18 cellular contexts compared by ENCODE assay signal in genomic region chr10:35353805-35354204, GRCh38. TPM values are rescaled to one million over a fixed set of nuclear protein-coding genes. Genes with fewer than 3 reads are reported as not detected.
A peak's percentile ranks its signal among the peaks of the same experiment; 100 is the strongest.
DNase-seq lines count a peak whose midpoint lies in the region; ATAC-seq and TF ChIP-seq lines count a peak whose summit lies in the region.
"Had no signal": no experiment of that assay in that cellular context is flagged by ENCODE, and none has a peak within 500 bp of the region (broad histone marks: within the 10 kb centered on the region; RNA-seq: fewer than 3 reads in every experiment).

No MANE protein-coding gene starts in this region.

- peaks cover 12% of the 10 kb centered on the region for H3K4me1 ChIP-seq in foreskin keratinocyte

- intact Hi-C loops in head of caudate nucleus (cut with DNase I), result no loop called here

- H3K27me3 ChIP-seq in foreskin keratinocyte, result no peaks in the 10 kb centered on the region
- H3K27me3 ChIP-seq: gastroesophageal sphincter, left lung had no signal

- peak; percentile 43 for ATAC-seq in GM18499 (IDR thresholded peaks at IDR 0.05; ENCODE audit: insufficient read depth, unreplicated experiment)
- peak; percentile 40 for ATAC-seq in GM21515 (IDR thresholded peaks at IDR 0.05; ENCODE audit: unreplicated experiment)
- ATAC-seq in HG03432 (IDR thresholded peaks at IDR 0.05; ENCODE audit: unreplicated experiment), result peak; percentile 68
- ATAC-seq in foreskin keratinocyte, result peak; percentile 88
- no peak for ATAC-seq in GM21528 (IDR thresholded peaks at IDR 0.05; ENCODE audit: low FRiP score, unreplicated experiment)
- ATAC-seq: gastroesophageal sphincter, left lung had no signal

- DNase-seq in foreskin keratinocyte (peak in 1 of 2 donors; percentile 62), islet precursor cell (no peak), head of caudate nucleus (no peak)
- DNase-seq in activated effector memory CD4-positive, alpha-beta T cell treated with Interleukin-2 at 50 U/mL for 16 hours, result no peak
- DNase-seq: activated CD4-positive, alpha-beta T cell treated with anti-CD3 and anti-CD28 coated beads, Interleukin-2, amount 50 U/mL, for 1 hour; activated naive CD4-positive, alpha-beta T cell treated with anti-CD3 and anti-CD28 coated beads, Interleukin-2, amount 50 U/mL, for 16 hours; cortex of kidney; GF-D8; IMR-90; left lung; NCI-H187; stimulated activated naive CD4-positive, alpha-beta T cell treated with Interleukin-2 at 50 U/mL for 16 hours had no signal

- H3K27ac ChIP-seq in foreskin keratinocyte, result no peak overlapping the region
- H3K27ac ChIP-seq: C4-2B, gastroesophageal sphincter, left lung had no signal

- TF ChIP-seq CTCF in foreskin keratinocyte (conservative IDR thresholded peaks at IDR 0.05), result no peak

RNA-seq across cellular contexts. Expression of gene CCNY, which starts 17.5 kb away (rescaled TPM):
- 34.4 and 37.6 TPM in 2 replicates for total RNA-seq in foreskin keratinocyte
- polyA plus RNA-seq in foreskin keratinocyte, result 25.8 and 26.7 TPM in 2 replicates
